In the genomic region with DNA sequence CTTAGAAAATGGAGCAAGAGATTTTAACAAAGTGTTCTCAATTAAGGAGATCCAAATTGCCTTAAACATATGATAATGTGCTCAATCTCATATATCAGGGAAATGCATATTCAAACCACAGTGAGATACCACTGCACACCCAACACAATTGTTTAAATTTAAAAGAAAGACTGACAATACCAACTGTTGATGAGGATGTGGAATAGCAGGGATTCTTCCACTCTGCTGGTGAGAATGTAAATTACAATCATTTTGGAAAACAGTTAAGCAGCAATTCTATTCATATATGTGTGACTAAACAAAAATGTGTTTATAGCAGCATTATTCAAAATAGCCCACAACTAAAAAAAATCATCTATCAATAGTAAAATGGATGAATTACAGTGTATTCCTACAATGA, we compare ENCODE assay signal across 11 cellular contexts.
A peak's percentile ranks its signal among the peaks of the same experiment; 100 is the strongest.
DNase-seq lines count a peak whose midpoint lies in the region; ATAC-seq and TF ChIP-seq lines count a peak whose summit lies in the region.
"Had no signal": no experiment of that assay in that cellular context is flagged by ENCODE, and none has a peak within 500 bp of the region (broad histone marks: within the 10 kb centered on the region; RNA-seq: fewer than 3 reads in every experiment).

No MANE protein-coding gene starts in this region.

- DNase-seq in GM23248 (peak; percentile 35), SK-N-SH (no peak), foreskin fibroblast (peak in 1 of 2 donors; percentile 35), ascending aorta (ENCODE audit: low spot score in 2 of 2) (no peak), islet precursor cell (no peak)
- DNase-seq: T-helper 9 cell had no signal

- H3K79me2 ChIP-seq in GM23248 (ENCODE audit: insufficient read depth) (peaks cover 41% of the 10 kb centered on the region), SK-N-SH (ENCODE audit: insufficient read depth) (no peaks in the 10 kb centered on the region)
- H3K79me2 ChIP-seq: parathyroid adenoma had no signal

- H3F3A ChIP-seq in GM23248 (ENCODE audit: insufficient read depth) (peaks cover 36% of the 10 kb centered on the region), SK-N-SH (replicated peaks; ENCODE audit: insufficient read depth) (peaks cover 16% of the 10 kb centered on the region)

- no peaks in the 10 kb centered on the region for H4K20me1 ChIP-seq in GM23248 (ENCODE audit: insufficient read depth)
- no peaks in the 10 kb centered on the region for H4K20me1 ChIP-seq in SK-N-SH (ENCODE audit: insufficient read depth)
- H4K20me1 ChIP-seq: BLaER1 treated with 17β-estradiol and CSF1 and Interleukin-3, amounts not matched to agents 10 nM and 100 nM had no signal

- POLR2A ChIA-PET in SK-N-SH (lab: Yijun Ruan, JAX) = no interaction called here

- ATAC-seq in HG03469 (IDR thresholded peaks at IDR 0.05; ENCODE audit: unreplicated experiment) (no peak), HG02981 (IDR thresholded peaks at IDR 0.05; ENCODE audit: unreplicated experiment) (no peak)

- TF ChIP-seq CTCF in 22Rv1 (IDR thresholded peaks at IDR 0.05) (peak; percentile 69), SK-N-SH (IDR thresholded peaks at IDR 0.05) (peak; percentile 59), foreskin fibroblast (IDR thresholded peaks at IDR 0.05; ENCODE audit: low read depth, low read length) (peak; percentile 19), ascending aorta (IDR thresholded peaks at IDR 0.05) (no peak)

- no peak for TF ChIP-seq EP300 in SK-N-SH (IDR thresholded peaks at IDR 0.05; ENCODE audit: borderline replicate concordance in 1 of 2, low read depth in 1 of 2, low read length in 1 of 2)

- H3K36me3 ChIP-seq in GM23248 (ENCODE audit: low read depth) (peaks cover 34% of the 10 kb centered on the region), SK-N-SH (replicated peaks in 1 of 2; ENCODE audit: control insufficient read depth in 1 of 2, insufficient read depth in 2 of 2, low read length in 1 of 2) (peaks cover 11 to 35% of the 10 kb centered on the region in 2 experiments), ascending aorta (no peaks in the 10 kb centered on the region)

- intact Hi-C loops in ascending aorta (cut with DNase I) = no loop called here

- no peak overlapping the region for H3K9ac ChIP-seq in GM23248
- no peak overlapping the region for H3K9ac ChIP-seq in SK-N-SH
- H3K9ac ChIP-seq: BLaER1 treated with 17β-estradiol and CSF1 and Interleukin-3, amounts not matched to agents 10 nM and 100 nM; parathyroid adenoma had no signal

- CTCF ChIA-PET in SK-N-SH (lab: Yijun Ruan, JAX) = interaction anchor here (0.6 kb wide), 1 partner anchor 50 kb away, joined by 3 read pairs; no protein-coding TSS in a partner anchor

- H3K4me2 ChIP-seq in GM23248 (ENCODE audit: unreplicated experiment) = no peak overlapping the region
- H3K4me2 ChIP-seq in SK-N-SH = no peak overlapping the region
- H3K4me2 ChIP-seq: BLaER1 treated with 17β-estradiol and CSF1 and Interleukin-3, amounts not matched to agents 10 nM and 100 nM had no signal

- TF ChIP-seq RAD21 in SK-N-SH (IDR thresholded peaks at IDR 0.05; ENCODE audit: low read length) = peak; percentile 34; the same call in 1 of the 2 replicates

- H3K4me1 ChIP-seq in GM23248 (ENCODE audit: insufficient read depth) (peaks cover 5% of the 10 kb centered on the region), SK-N-SH (ENCODE audit: control insufficient read depth in 1 of 2, insufficient read depth in 2 of 2, low read depth in 1 of 2, low read length in 1 of 2) (peaks cover 7 to 10% of the 10 kb centered on the region in 2 experiments; a peak in 3 of 4 replicates), ascending aorta (peaks cover 0 to 2% of the 10 kb centered on the region in 2 donors)
- H3K4me1 ChIP-seq: BLaER1 treated with 17β-estradiol and CSF1 and Interleukin-3, amounts not matched to agents 10 nM and 100 nM had no signal

- in situ Hi-C loops in GM23248 (cut with MboI) = loop anchor here (25.0 kb wide), 1 partner anchor 241 kb away; a partner anchor contains a TSS

- H3K9me3 ChIP-seq in GM23248 (ENCODE audit: low read depth) (no peaks in the 10 kb centered on the region), SK-N-SH (no peaks in the 10 kb centered on the region), ascending aorta (no peaks in the 10 kb centered on the region)

- no peak overlapping the region for H3K4me3 ChIP-seq in GM23248
- no peak overlapping the region for H3K4me3 ChIP-seq in SK-N-SH (ENCODE audit: low read depth in 2 of 2, low read length in 1 of 2)
- no peak overlapping the region for H3K4me3 ChIP-seq in foreskin fibroblast (ENCODE audit: low read depth in 1 of 2, low read length in 2 of 2)
- no peak overlapping the region for H3K4me3 ChIP-seq in ascending aorta
- H3K4me3 ChIP-seq: BLaER1 treated with 17β-estradiol and CSF1 and Interleukin-3, amounts not matched to agents 10 nM and 100 nM had no signal

- no peak overlapping the region for H2AFZ ChIP-seq in GM23248
- no peak overlapping the region for H2AFZ ChIP-seq in SK-N-SH (ENCODE audit: low read depth)
- H2AFZ ChIP-seq: parathyroid adenoma had no signal

- H3K27ac ChIP-seq in 22Rv1 (peak overlapping the region; percentile 45), GM23248 (no peak overlapping the region), SK-N-SH (ENCODE audit: low read depth in 2 of 2, low read length in 1 of 2) (no peak overlapping the region), ascending aorta (no peak overlapping the region)
- H3K27ac ChIP-seq: BLaER1 treated with 17β-estradiol and CSF1 and Interleukin-3, amounts not matched to agents 10 nM and 100 nM; parathyroid adenoma had no signal

- no peaks in the 10 kb centered on the region for H3K9me2 ChIP-seq in GM23248 (ENCODE audit: insufficient read depth)
- H3K9me2 ChIP-seq in SK-N-SH = no peaks in the 10 kb centered on the region

- no peaks in the 10 kb centered on the region for H3K27me3 ChIP-seq in GM23248 (replicated peaks; ENCODE audit: insufficient read depth)
- H3K27me3 ChIP-seq in SK-N-SH (ENCODE audit: insufficient read depth) = no peaks in the 10 kb centered on the region
- no peaks in the 10 kb centered on the region for H3K27me3 ChIP-seq in ascending aorta
- H3K27me3 ChIP-seq: BLaER1 treated with 17β-estradiol and CSF1 and Interleukin-3, amounts not matched to agents 10 nM and 100 nM had no signal

TF ChIP-seq in SK-N-SH, 30 proteins besides CTCF, POLR2A, EP300 and RAD21:
- TF ChIP-seq TAF1 (IDR thresholded peaks at IDR 0.05; ENCODE audit: borderline replicate concordance, low read depth, low read length) = no peak
- TF ChIP-seq, protein P1, sequence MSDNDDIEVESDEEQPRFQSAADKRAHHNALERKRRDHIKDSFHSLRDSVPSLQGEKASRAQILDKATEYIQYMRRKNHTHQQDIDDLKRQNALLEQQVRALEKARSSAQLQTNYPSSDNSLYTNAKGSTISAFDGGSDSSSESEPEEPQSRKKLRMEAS (IDR thresholded peaks at IDR 0.05; ENCODE audit: low read depth) = no peak
- no peak for TF ChIP-seq MXI1 (IDR thresholded peaks at IDR 0.05; ENCODE audit: low read depth, low read length)
- no peak for TF ChIP-seq GABPA (IDR thresholded peaks at IDR 0.05; ENCODE audit: low read depth)
TF ChIP-seq in SK-N-SH: peak in this region for 0.

Comparison
In these comparisons a context has a peak if more than half of its experiments do, and no peak if none do; other contexts are left out.
1. CTCF ChIP-seq: peak in 22Rv1 (single experiment), SK-N-SH (single experiment) and foreskin fibroblast (single experiment); none in ascending aorta (0 of 3).